In the genomic region with DNA sequence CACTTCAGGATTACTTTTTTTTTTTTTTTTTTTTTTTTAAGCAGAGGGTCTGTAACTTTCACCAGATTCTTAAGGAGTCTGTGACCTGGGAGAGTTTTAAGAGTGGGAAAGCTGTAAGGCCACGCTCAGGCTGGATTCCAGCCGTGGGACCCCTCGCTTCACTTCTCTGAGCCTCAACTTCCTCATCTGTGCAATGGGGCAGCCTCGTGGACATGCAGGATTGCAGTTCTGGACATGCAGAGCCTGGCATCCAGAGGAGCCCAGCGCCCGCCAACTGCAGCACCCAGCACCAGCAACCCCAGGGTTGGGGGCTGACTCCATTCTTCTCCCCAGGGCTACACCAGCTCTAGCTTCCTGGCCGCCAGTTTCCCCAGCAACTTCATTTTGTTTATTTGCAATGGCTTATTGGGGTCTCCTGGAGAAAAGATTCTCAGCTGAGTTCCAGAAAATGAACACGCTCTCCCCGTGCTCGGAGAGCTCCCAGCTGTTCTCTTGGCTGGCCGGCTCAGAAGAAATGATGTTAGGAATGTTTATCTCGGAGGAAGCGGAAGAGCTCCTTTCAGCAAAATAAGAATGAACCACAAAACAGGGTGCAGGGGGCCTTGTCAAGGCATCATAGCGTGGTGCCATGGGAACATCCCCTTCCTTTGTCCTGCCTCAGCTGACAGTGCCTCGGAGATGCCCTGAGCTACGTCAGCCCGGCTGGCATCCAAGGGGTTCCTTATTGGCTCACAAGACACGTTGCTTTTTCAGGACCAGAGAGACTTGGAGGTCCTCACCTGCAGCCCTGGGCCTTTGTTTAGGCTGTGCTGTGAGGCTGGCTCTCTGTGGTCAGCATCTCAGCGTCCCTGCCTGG, we compare ENCODE assay signal across 18 cellular contexts. TPM values are rescaled to one million over a fixed set of nuclear protein-coding genes. Genes with fewer than 3 reads are reported as not detected.
DNase-seq lines count a peak whose midpoint lies in the region; ATAC-seq, FAIRE-seq and TF ChIP-seq lines count a peak whose summit lies in the region.
"Had no signal": no experiment of that assay in that cellular context is flagged by ENCODE, and none has a peak within 500 bp of the region (broad histone marks: within the 10 kb centered on the region; RNA-seq: fewer than 3 reads in every experiment).

No MANE protein-coding gene starts in this region.

- no peak for TF ChIP-seq EP300 in HepG2 (IDR thresholded peaks at IDR 0.05; ENCODE audit: low read depth in 2 of 2, low read length in 2 of 2)
- no peak for TF ChIP-seq EP300 in HepG2 (CRISPR knock-in tag; IDR thresholded peaks at IDR 0.05; ENCODE audit: borderline replicate concordance)

- no peaks in the 10 kb centered on the region for H3K36me3 Mint-ChIP-seq in nephron (ENCODE audit: low read depth)

- intact Hi-C loops in HepG2 (cut with micrococcal nuclease; ENCODE audit: unreplicated experiment) (no loop called here), right lobe of liver (cut with DNase I) (no loop called here), upper lobe of right lung (cut with DNase I) (no loop called here)

- TF ChIP-seq CTCF in HepG2 (CRISPR knock-in tag; IDR thresholded peaks at IDR 0.05) (no peak), right lobe of liver (IDR thresholded peaks at IDR 0.05) (no peak), fibroblast of the aortic adventitia (IDR thresholded peaks at IDR 0.05; ENCODE audit: insufficient read depth, low read length) (no peak), nephron (IDR thresholded peaks at IDR 0.05; ENCODE audit: unreplicated experiment in 3 of 3) (no peak), upper lobe of right lung (IDR thresholded peaks at IDR 0.05) (no peak)

- POLR2A ChIA-PET in HepG2 (lab: Yijun Ruan, JAX): interaction anchor here (1.2 kb wide), 1 partner anchor 13 kb away, joined by 4 read pairs; no protein-coding TSS in a partner anchor

- no peak for TF ChIP-seq RAD21 in HepG2 (CRISPR knock-in tag; IDR thresholded peaks at IDR 0.05)

- peaks cover 10% of the 10 kb centered on the region for H3K27me3 Mint-ChIP-seq in nephron (ENCODE audit: low read depth)

- CTCF ChIA-PET in HepG2 (lab: Yijun Ruan, JAX; ENCODE audit: low intra/inter-chr PET ratio, low total read pairs): no interaction called here

- H4K20me1 ChIP-seq in HepG2 (ENCODE audit: insufficient read depth, low read length): no peaks in the 10 kb centered on the region

- H3K9ac ChIP-seq in HepG2 (ENCODE audit: insufficient read depth, low read depth, low read length): no peak overlapping the region
- H3K9ac ChIP-seq: KMS-11 had no signal

- peaks cover 16% of the 10 kb centered on the region; the same call in 1 of the 2 replicates for H3K4me1 ChIP-seq in HepG2 (ENCODE audit: insufficient read depth, low read length)
- H3K4me1 ChIP-seq in right lobe of liver: no peaks in the 10 kb centered on the region
- H3K4me1 ChIP-seq in upper lobe of right lung: peaks cover 12% of the 10 kb centered on the region
- H3K4me1 ChIP-seq: A549 had no signal

- H3K27ac Mint-ChIP-seq in nephron: peak overlapping the region; percentile 63 to 70 (median 65)
- H3K27ac Mint-ChIP-seq: GM23338 had no signal

- peaks cover 2% of the 10 kb centered on the region for H3K9me3 Mint-ChIP-seq in nephron
- H3K9me3 Mint-ChIP-seq: GM23338 had no signal

- H3K36me3 ChIP-seq in HepG2 (replicated peaks in 1 of 2; ENCODE audit: control insufficient read depth in 1 of 2, insufficient read depth in 2 of 2, low read length in 2 of 2) (no peaks in the 10 kb centered on the region), right lobe of liver (no peaks in the 10 kb centered on the region), upper lobe of right lung (no peaks in the 10 kb centered on the region)

- no peaks in the 10 kb centered on the region for H3K9me3 ChIP-seq in HepG2 (ENCODE audit: low read length)
- no peaks in the 10 kb centered on the region for H3K9me3 ChIP-seq in right lobe of liver
- H3K9me3 ChIP-seq in upper lobe of right lung: no peaks in the 10 kb centered on the region
- H3K9me3 ChIP-seq: A549 had no signal

- 67% methylated on average over 16 of the region's 19 CpGs for WGBS in HepG2 (ENCODE audit: low lambda C conversion rate)
- 84% methylated on average over 12 of the region's 19 CpGs for WGBS in right lobe of liver (ENCODE audit: insufficient coverage, low coverage, low lambda C conversion rate, missing lambda C conversion rate)

- DNase-seq in HepG2 (ENCODE audit: low spot score) (no peak), right lobe of liver (no peak), fibroblast of the aortic adventitia (ENCODE audit: low read depth) (peak; percentile 34), upper lobe of right lung (no peak), T-helper 2 cell (no peak), NCI-H1417 treated with DMSO at 0.1 percent for 48 hours (lab: John Stamatoyannopoulos, UW) (no peak), DMS153 (lab: John Stamatoyannopoulos, UW) (no peak)
- DNase-seq: C1 segment of cervical spinal cord, GF-D8, NCI-H1092, NCI-H510A treated with DMSO at 0.1 percent for 48 hours, PC-9 had no signal

- ATAC-seq in HepG2: no peak
- ATAC-seq in right lobe of liver: no peak
- no peak for ATAC-seq in upper lobe of right lung
- ATAC-seq: A549, GM23338 had no signal

- no peak overlapping the region for H2AFZ ChIP-seq in HepG2 (ENCODE audit: low read length)
- H2AFZ ChIP-seq: GM23338, PC-9 had no signal

- FAIRE-seq in HepG2 (lab: Jason Lieb, UNC): no peak
- FAIRE-seq: GM12891, GM18507 had no signal

- H3K4me2 ChIP-seq in HepG2 (ENCODE audit: low read depth, low read length): no peak overlapping the region
- H3K4me2 ChIP-seq: A549, GM23338, KMS-11, PC-9 had no signal

- H3K27me3 ChIP-seq in HepG2 (ENCODE audit: control insufficient read depth in 1 of 2, insufficient read depth in 2 of 2, low read length in 2 of 2) (peaks cover 4 to 26% of the 10 kb centered on the region in 2 experiments; a peak in 3 of 5 replicates), right lobe of liver (no peaks in the 10 kb centered on the region), upper lobe of right lung (no peaks in the 10 kb centered on the region)

- H3K4me3 Mint-ChIP-seq in nephron: no peak overlapping the region
- H3K4me3 Mint-ChIP-seq: GM23338 had no signal

- no peak overlapping the region for H3K27ac ChIP-seq in HepG2 (ENCODE audit: extremely low read length, insufficient read depth, low read length)
- no peak overlapping the region for H3K27ac ChIP-seq in right lobe of liver
- H3K27ac ChIP-seq in upper lobe of right lung: peak overlapping the region; percentile 60
- H3K27ac ChIP-seq: A549, KMS-11, PC-9 had no signal

- peaks cover 6% of the 10 kb centered on the region for H3K4me1 Mint-ChIP-seq in nephron

- in situ Hi-C loops in HepG2 (cut with HindIII; ENCODE audit: extremely low pct_ligation_motif_present, low pct_unique_long_range_greater_than_20kb): no loop called here

- no TSS peak for BruUV-seq in HepG2 (replicated peaks; lab: Mats Ljungman, UMichigan)

- TF ChIP-seq POLR2A in HepG2 (IDR thresholded peaks at IDR 0.05; ENCODE audit: insufficient read depth in 1 of 2, low read depth in 2 of 2, low read length in 2 of 2) (no peak), right lobe of liver (IDR thresholded peaks at IDR 0.05) (no peak)

- H3K79me2 ChIP-seq in HepG2 (ENCODE audit: insufficient read depth, low read length): no peaks in the 10 kb centered on the region

- no peak overlapping the region for H3K4me3 ChIP-seq in HepG2 (replicated peaks in 1 of 3; ENCODE audit: insufficient read depth in 1 of 3, low read depth in 2 of 3, low read length in 3 of 3)
- H3K4me3 ChIP-seq in right lobe of liver: no peak overlapping the region
- H3K4me3 ChIP-seq in fibroblast of the aortic adventitia (ENCODE audit: low read depth, low read length): no peak overlapping the region
- no peak overlapping the region for H3K4me3 ChIP-seq in upper lobe of right lung
- H3K4me3 ChIP-seq: A549, GM23338, PC-9 had no signal

TF ChIP-seq in HepG2, 621 proteins besides CTCF, POLR2A, EP300 and RAD21:
- no peak for TF ChIP-seq KLF6 (CRISPR knock-in tag; IDR thresholded peaks at IDR 0.05)
- no peak for TF ChIP-seq HNRNPL (IDR thresholded peaks at IDR 0.05; ENCODE audit: low read depth, low read length)
- no peak for TF ChIP-seq ZMAT3 (CRISPR knock-in tag; conservative IDR thresholded peaks at IDR 0.05)
- TF ChIP-seq CHCHD3 (CRISPR knock-in tag; IDR thresholded peaks at IDR 0.05): no peak
- TF ChIP-seq NFKBIZ (CRISPR knock-in tag; IDR thresholded peaks at IDR 0.05): no peak
- TF ChIP-seq FOXO1 (CRISPR knock-in tag; IDR thresholded peaks at IDR 0.05): no peak
- no peak for TF ChIP-seq FOSL2 (CRISPR knock-in tag; IDR thresholded peaks at IDR 0.05)
- peak; percentile 54 for TF ChIP-seq ZNF629 (CRISPR knock-in tag; conservative IDR thresholded peaks at IDR 0.05)

RNA-seq across cellular contexts. Expression of a gene that starts 22.9 kb away (rescaled TPM):
- total RNA-seq in HepG2 (2016; rRNA removed; fragmentation: Illumina TruSeq; extraction: Trizol) (12.5 and 20.4 TPM in 2 replicates), right lobe of liver (10 to 100 TPM; 12.6 to 26.5 (median 17.7) TPM), fibroblast of the aortic adventitia (ENCODE audit: low replicate concordance) (17.1 and 24.5 TPM in 2 replicates), upper lobe of right lung (27.2 TPM)
- 10.4 and 15.8 TPM in 2 replicates for total RNA-seq in HepG2 (2016; cell fraction: cytosol; rRNA removed; fragmentation: Illumina TruSeq; extraction: Trizol; ENCODE audit: low read depth)
- total RNA-seq in HepG2 (2016; cell fraction: insoluble cytoplasmic fraction; rRNA removed; fragmentation: Illumina TruSeq; extraction: Trizol): 11.4 and 19.2 TPM in 2 replicates
- 9.4 and 10.4 TPM in 2 replicates for total RNA-seq in HepG2 (2016; cell fraction: membrane; rRNA removed; fragmentation: Illumina TruSeq; extraction: Trizol)
- total RNA-seq in HepG2 (2016; cell fraction: nucleus; rRNA removed; fragmentation: Illumina TruSeq; extraction: Trizol): 21.7 and 25.2 TPM in 2 replicates
- polyA plus RNA-seq in HepG2 (2011; rRNA removed): 12.4 and 13.9 TPM in 2 replicates
- 7.2 and 8.1 TPM in 2 replicates for polyA plus RNA-seq in HepG2 (2011; cell fraction: cytosol; rRNA removed)
- polyA plus RNA-seq in HepG2 (2011; cell fraction: nucleus; rRNA removed): 44.4 and 55.9 TPM in 2 replicates
- polyA plus RNA-seq in HepG2 (2012): 24.9 and 25.6 TPM in 2 replicates
- polyA plus RNA-seq in HepG2 (2016; cell fraction: cytosol; fragmentation: Illumina TruSeq; extraction: Trizol; ENCODE audit: low read depth): 0.75 and 0.90 TPM in 2 replicates
- 19.5 and 24.4 TPM in 2 replicates for polyA plus RNA-seq in HepG2 (2016; cell fraction: insoluble cytoplasmic fraction; fragmentation: Illumina TruSeq; extraction: Trizol; ENCODE audit: low read depth)
- 3.1 and 3.9 TPM in 2 replicates for polyA plus RNA-seq in HepG2 (2016; cell fraction: membrane; fragmentation: Illumina TruSeq; extraction: Trizol; ENCODE audit: low read depth)
- 46.5 and 48.4 TPM in 2 replicates for polyA plus RNA-seq in HepG2 (2016; cell fraction: nucleus; fragmentation: Illumina TruSeq; extraction: Trizol; ENCODE audit: insufficient read depth, low read depth)
- 16.6 and 28.7 TPM in 2 replicates for polyA minus RNA-seq in HepG2 (2011; rRNA and poly(A)+ RNA removed; ENCODE audit: low replicate concordance)
- polyA minus RNA-seq in HepG2 (2011; cell fraction: cytosol; rRNA and poly(A)+ RNA removed): 20.6 and 23.9 TPM in 2 replicates
- polyA minus RNA-seq in HepG2 (2011; cell fraction: nucleus; rRNA and poly(A)+ RNA removed): 24.0 and 26.7 TPM in 2 replicates
